Comparison of ENCODE assay signal across 13 cellular contexts in genomic region chrX:45765726-45766125, GRCh38.
DNase-seq lines count a peak whose midpoint lies in the region; ATAC-seq and TF ChIP-seq lines count a peak whose summit lies in the region.
"Had no signal": no experiment of that assay in that cellular context is flagged by ENCODE, and none has a peak within 500 bp of the region (broad histone marks: within the 10 kb centered on the region; RNA-seq: fewer than 3 reads in every experiment).

No MANE protein-coding gene starts in this region.

- peak; percentile 50 for ATAC-seq in activated T-helper 17 cell treated with anti-CD3 and anti-CD28 coated beads, Interleukin-2, amount 50 U/mL, for 72 hours (replicated peaks)
- no peak for ATAC-seq in HG03469 (IDR thresholded peaks at IDR 0.05; ENCODE audit: unreplicated experiment)

- DNase-seq in AG10803 (ENCODE audit: low read depth) = no peak
- DNase-seq in HFF-Myc (ENCODE audit: extremely low read depth, low read depth) = no peak
- no peak for DNase-seq in kidney epithelial cell (ENCODE audit: low read depth)
- no peak for DNase-seq in SJCRH30
- no peak for DNase-seq in HUDEP-2 (lab: John Stamatoyannopoulos, UW; ENCODE audit: unreplicated experiment in 76 of 76)
- no peak for DNase-seq in T1000 (lab: John Stamatoyannopoulos, UW)
- DNase-seq: activated effector memory CD4-positive, alpha-beta T cell treated with Interleukin-2 at 50 U/mL for 16 hours; DMS79; NCI-H524 treated with DMSO at 0.1 percent for 48 hours; occipital lobe; tibial artery had no signal

- H3K27ac ChIP-seq in SJCRH30 = no peak overlapping the region
- H3K27ac ChIP-seq: tibial artery had no signal

- TF ChIP-seq CTCF in AG10803 (conservative IDR thresholded peaks at IDR 0.05; ENCODE audit: low read length) = no peak
- TF ChIP-seq CTCF in HFF-Myc (IDR thresholded peaks at IDR 0.05; ENCODE audit: low read depth, low read length, missing control alignments) = no peak
- no peak for TF ChIP-seq CTCF in kidney epithelial cell (IDR thresholded peaks at IDR 0.05; ENCODE audit: insufficient read depth, low read length, poor library complexity, severe bottlenecking)

- no peaks in the 10 kb centered on the region for H3K27me3 ChIP-seq in kidney epithelial cell (ENCODE audit: control insufficient read depth, insufficient read depth, low read length)
- no peaks in the 10 kb centered on the region for H3K27me3 ChIP-seq in SJCRH30
- H3K27me3 ChIP-seq: tibial artery had no signal

- H3K4me3 Mint-ChIP-seq in activated T-helper 17 cell treated with anti-CD3 and anti-CD28 coated beads, Interleukin-2, amount 50 U/mL, for 72 hours = no peak overlapping the region

- H3K9me3 Mint-ChIP-seq in activated T-helper 17 cell treated with anti-CD3 and anti-CD28 coated beads, Interleukin-2, amount 50 U/mL, for 72 hours = no peaks in the 10 kb centered on the region

- H3K4me1 ChIP-seq in SJCRH30 = no peaks in the 10 kb centered on the region

- peak overlapping the region; percentile 99 for H3K27ac Mint-ChIP-seq in activated T-helper 17 cell treated with anti-CD3 and anti-CD28 coated beads, Interleukin-2, amount 50 U/mL, for 72 hours

- H3K4me3 ChIP-seq in AG10803 (ENCODE audit: low read length) = peak overlapping the region; percentile 72
- H3K4me3 ChIP-seq in HFF-Myc (replicated peaks; ENCODE audit: low read depth, low read length) = peak overlapping the region; percentile 49
- peak overlapping the region; percentile 52 for H3K4me3 ChIP-seq in kidney epithelial cell (ENCODE audit: low read depth, low read length)
- no peak overlapping the region for H3K4me3 ChIP-seq in SJCRH30
- H3K4me3 ChIP-seq: tibial artery had no signal

- H3K9me3 ChIP-seq in SJCRH30 (replicated peaks) = no peaks in the 10 kb centered on the region
- H3K9me3 ChIP-seq: tibial artery had no signal

- H3K4me1 Mint-ChIP-seq in activated T-helper 17 cell treated with anti-CD3 and anti-CD28 coated beads, Interleukin-2, amount 50 U/mL, for 72 hours = peaks cover 14% of the 10 kb centered on the region

- no peaks in the 10 kb centered on the region for H3K27me3 Mint-ChIP-seq in activated T-helper 17 cell treated with anti-CD3 and anti-CD28 coated beads, Interleukin-2, amount 50 U/mL, for 72 hours

- H3K36me3 Mint-ChIP-seq in activated T-helper 17 cell treated with anti-CD3 and anti-CD28 coated beads, Interleukin-2, amount 50 U/mL, for 72 hours (ENCODE audit: low read depth) = peaks cover 65% of the 10 kb centered on the region

- H3K36me3 ChIP-seq in kidney epithelial cell (ENCODE audit: control insufficient read depth, insufficient read depth, low read length) (no peaks in the 10 kb centered on the region), SJCRH30 (no peaks in the 10 kb centered on the region)
- H3K36me3 ChIP-seq: tibial artery had no signal
